39 cellular contexts compared by ENCODE assay signal in genomic region chrX:57652705-57653104, GRCh38. TPM values are rescaled to one million over a fixed set of nuclear protein-coding genes. Genes with fewer than 3 reads are reported as not detected.
"Had no signal": no experiment of that assay in that cellular context is flagged by ENCODE, and none has a peak within 500 bp of the region (broad histone marks: within the 10 kb centered on the region; RNA-seq: fewer than 3 reads in every experiment).

No MANE protein-coding gene starts in this region.

- H3K4me3 ChIP-seq: adrenal gland, ascending aorta, cardiac muscle cell had no signal

- ATAC-seq: activated CD8-positive, alpha-beta T cell treated with anti-CD3 and anti-CD28 coated beads for 36 hours; activated naive CD4-positive, alpha-beta T cell treated with anti-CD3 and anti-CD28 coated beads, Interleukin-2, amount 50 U/mL, for 72 hours; activated T-cell treated with anti-CD3 and anti-CD28 coated beads, Interleukin-2, amount 50 U/mL, for 4 hours; activated T-cell treated with anti-CD3 and anti-CD28 coated beads, Interleukin-2, amount 50 U/mL, for 72 hours; activated T-helper 17 cell treated with anti-CD3 and anti-CD28 coated beads, Interleukin-2, amount 50 U/mL, for 72 hours had no signal

- H3K27ac ChIP-seq: adrenal gland, ascending aorta, cardiac muscle cell, VCaP had no signal

- H3K9me3 Mint-ChIP-seq: activated B cell treated with CpG ODN at 0.5 μM for 24 hours; activated CD4-positive, alpha-beta T cell treated with anti-CD3 and anti-CD28 coated beads, Interleukin-2, amount 10 ng/mL, durations not matched to agents 24 days and 14 days; activated T-cell treated with anti-CD3 and anti-CD28 coated beads, Interleukin-2, amount 50 U/mL, for 4 hours; activated T-cell treated with anti-CD3 and anti-CD28 coated beads, Interleukin-2, amount 50 U/mL, for 72 hours; activated T-helper 1 cell treated with anti-CD3 and anti-CD28 coated beads, Interleukin-12 subunit alpha, Interleukin-12 subunit beta, Interleukin-2, Interleukin-4 antibody, amounts not matched to agents 30 ng/mL and 10 ng/mL and 1 ng/mL, durations not matched to agents 14 hours and 24 hours and 36 hours; activated T-helper 17 cell treated with anti-CD3 and anti-CD28 coated beads, Interleukin-2, amount 50 U/mL, for 72 hours; central memory CD8-positive, alpha-beta T cell; T-helper 1 cell treated with Interleukin-12 subunit alpha and Interleukin-12 subunit beta and Interleukin-4 antibody, amounts not matched to agents 30 μg/mL and 1 μg/mL, for 36 hours had no signal

- H3K4me1 ChIP-seq: adrenal gland, ascending aorta had no signal

- H3K36me3 ChIP-seq: adrenal gland, ascending aorta, cardiac muscle cell had no signal

- DNase-seq: activated B cell treated with CpG ODN at 0.5 μM for 24 hours; activated CD4-positive, alpha-beta memory T cell treated with anti-CD3 and anti-CD28 coated beads for 36 hours; activated CD4-positive, alpha-beta T cell treated with anti-CD3 and anti-CD28 coated beads for 4 hours; activated CD4-positive, alpha-beta T cell treated with anti-CD3 and anti-CD28 coated beads, Interleukin-2, amount 10 ng/mL, durations not matched to agents 24 days and 14 days; activated CD4-positive, alpha-beta T cell treated with anti-CD3 and anti-CD28 coated beads, Interleukin-2, amount 50 U/mL, for 1 hour; activated CD4-positive, alpha-beta T cell treated with anti-CD3 and anti-CD28 coated beads, Interleukin-2, amount 50 U/mL, for 4 hours; activated CD4-positive, CD25-positive, alpha-beta regulatory T cell treated with anti-CD3 and anti-CD28 coated beads, Interleukin-2, amount 50 U/mL, for 72 hours; activated CD8-positive, alpha-beta memory T cell treated with anti-CD3 and anti-CD28 coated beads, Interleukin-2, amount 50 U/mL, for 4 hours; activated CD8-positive, alpha-beta T cell treated with anti-CD3 and anti-CD28 coated beads for 36 hours; activated effector memory CD4-positive, alpha-beta T cell treated with anti-CD3 and anti-CD28 coated beads, Interleukin-2, amount 50 U/mL, for 16 hours; activated gamma-delta T cell treated with Interleukin-2 at 50 U/mL for 16 hours; activated naive CD4-positive, alpha-beta T cell; activated naive CD4-positive, alpha-beta T cell treated with anti-CD3 and anti-CD28 coated beads for 36 hours; activated naive CD4-positive, alpha-beta T cell treated with anti-CD3 and anti-CD28 coated beads, Interleukin-2, amount 50 U/mL, for 16 hours; activated naive CD8-positive, alpha-beta T cell treated with anti-CD3 and anti-CD28 coated beads for 36 hours; activated T-cell treated with anti-CD3 and anti-CD28 coated beads for 4 hours; activated T-cell treated with anti-CD3 and anti-CD28 coated beads, Interleukin-2, amount 50 U/mL, for 1 hour; activated T-cell treated with anti-CD3 and anti-CD28 coated beads, Interleukin-2, amount 50 U/mL, for 4 hours; activated T-cell treated with anti-CD3 and anti-CD28 coated beads, Interleukin-2, amount 50 U/mL, for 72 hours; adrenal gland; amniotic stem cell; caudate nucleus; cerebellar nuclear complex; T-helper 1 cell; T-helper 2 cell; T-helper 9 cell had no signal

- FAIRE-seq: bronchial epithelial cell, TTC549 had no signal

- H3K4me3 Mint-ChIP-seq: activated B cell treated with CpG ODN at 0.5 μM for 24 hours; activated CD4-positive, alpha-beta memory T cell treated with anti-CD3 and anti-CD28 coated beads for 36 hours; activated CD4-positive, alpha-beta T cell treated with anti-CD3 and anti-CD28 coated beads, Interleukin-2, amount 10 ng/mL, durations not matched to agents 24 days and 14 days; activated CD8-positive, alpha-beta T cell treated with anti-CD3 and anti-CD28 coated beads for 36 hours; activated naive CD4-positive, alpha-beta T cell treated with anti-CD3 and anti-CD28 coated beads for 36 hours; activated naive CD8-positive, alpha-beta T cell treated with anti-CD3 and anti-CD28 coated beads for 36 hours; activated T-cell treated with anti-CD3 and anti-CD28 coated beads, Interleukin-2, amount 50 U/mL, for 4 hours; activated T-cell treated with anti-CD3 and anti-CD28 coated beads, Interleukin-2, amount 50 U/mL, for 72 hours; activated T-helper 1 cell treated with anti-CD3 and anti-CD28 coated beads, Interleukin-12 subunit alpha, Interleukin-12 subunit beta, Interleukin-2, Interleukin-4 antibody, amounts not matched to agents 30 ng/mL and 10 ng/mL and 1 ng/mL, durations not matched to agents 14 hours and 24 hours and 36 hours; activated T-helper 17 cell treated with anti-CD3 and anti-CD28 coated beads, Interleukin-2, amount 50 U/mL, for 72 hours; brain; central memory CD8-positive, alpha-beta T cell; T-helper 1 cell treated with Interleukin-12 subunit alpha and Interleukin-12 subunit beta and Interleukin-4 antibody, amounts not matched to agents 30 μg/mL and 1 μg/mL, for 36 hours; T-helper 2 cell treated with Interferon-gamma antibody and Interleukin-4, amounts not matched to agents 5 μg/mL and 100 μg/mL, for 36 hours had no signal

- H3K27me3 Mint-ChIP-seq: activated B cell treated with CpG ODN at 0.5 μM for 24 hours; activated CD4-positive, alpha-beta memory T cell treated with anti-CD3 and anti-CD28 coated beads for 36 hours; activated CD4-positive, alpha-beta T cell treated with anti-CD3 and anti-CD28 coated beads, Interleukin-2, amount 10 ng/mL, durations not matched to agents 24 days and 14 days; activated CD8-positive, alpha-beta T cell treated with anti-CD3 and anti-CD28 coated beads for 36 hours; activated naive CD8-positive, alpha-beta T cell treated with anti-CD3 and anti-CD28 coated beads for 36 hours; activated T-helper 17 cell treated with anti-CD3 and anti-CD28 coated beads, Interleukin-2, amount 50 U/mL, for 72 hours; central memory CD8-positive, alpha-beta T cell had no signal

- H3K27me3 ChIP-seq: adrenal gland, ascending aorta, cardiac muscle cell had no signal

- H3K27ac Mint-ChIP-seq: activated B cell treated with CpG ODN at 0.5 μM for 24 hours; activated CD4-positive, alpha-beta memory T cell treated with anti-CD3 and anti-CD28 coated beads for 36 hours; activated CD4-positive, alpha-beta T cell treated with anti-CD3 and anti-CD28 coated beads, Interleukin-2, amount 10 ng/mL, durations not matched to agents 24 days and 14 days; activated CD8-positive, alpha-beta T cell treated with anti-CD3 and anti-CD28 coated beads for 36 hours; activated naive CD4-positive, alpha-beta T cell treated with anti-CD3 and anti-CD28 coated beads for 36 hours; activated naive CD4-positive, alpha-beta T cell treated with anti-CD3 and anti-CD28 coated beads, Interleukin-2, amount 50 U/mL, for 72 hours; activated naive CD8-positive, alpha-beta T cell treated with anti-CD3 and anti-CD28 coated beads for 36 hours; activated T-cell treated with anti-CD3 and anti-CD28 coated beads, Interleukin-2, amount 50 U/mL, for 72 hours; activated T-helper 1 cell treated with anti-CD3 and anti-CD28 coated beads, Interleukin-12 subunit alpha, Interleukin-12 subunit beta, Interleukin-2, Interleukin-4 antibody, amounts not matched to agents 30 ng/mL and 10 ng/mL and 1 ng/mL, durations not matched to agents 14 hours and 24 hours and 36 hours; activated T-helper 17 cell treated with anti-CD3 and anti-CD28 coated beads, Interleukin-2, amount 50 U/mL, for 72 hours; T-helper 1 cell treated with Interleukin-12 subunit alpha and Interleukin-12 subunit beta and Interleukin-4 antibody, amounts not matched to agents 30 μg/mL and 1 μg/mL, for 36 hours; T-helper 2 cell treated with Interferon-gamma antibody and Interleukin-4, amounts not matched to agents 5 μg/mL and 100 μg/mL, for 36 hours had no signal

- H3K4me1 Mint-ChIP-seq: activated B cell treated with CpG ODN at 0.5 μM for 24 hours; activated CD4-positive, alpha-beta T cell treated with anti-CD3 and anti-CD28 coated beads, Interleukin-2, amount 10 ng/mL, durations not matched to agents 24 days and 14 days; activated naive CD8-positive, alpha-beta T cell treated with anti-CD3 and anti-CD28 coated beads for 36 hours; activated T-helper 17 cell treated with anti-CD3 and anti-CD28 coated beads, Interleukin-2, amount 50 U/mL, for 72 hours; central memory CD8-positive, alpha-beta T cell had no signal

- H3K36me3 Mint-ChIP-seq: activated CD4-positive, alpha-beta memory T cell treated with anti-CD3 and anti-CD28 coated beads for 36 hours; activated naive CD8-positive, alpha-beta T cell treated with anti-CD3 and anti-CD28 coated beads for 36 hours; brain had no signal

RNA-seq across cellular contexts. Expression of gene NLRP2B, which starts 27.4 kb away (rescaled TPM):
- total RNA-seq: activated B cell treated with CpG ODN at 0.5 μM for 24 hours; activated CD4-positive, alpha-beta memory T cell treated with anti-CD3 and anti-CD28 coated beads for 36 hours; activated CD4-positive, alpha-beta T cell treated with anti-CD3 and anti-CD28 coated beads, Interleukin-2, amount 10 ng/mL, durations not matched to agents 24 days and 14 days; activated CD8-positive, alpha-beta memory T cell treated with anti-CD3 and anti-CD28 coated beads for 36 hours; activated CD8-positive, alpha-beta T cell treated with anti-CD3 and anti-CD28 coated beads for 36 hours; activated naive CD4-positive, alpha-beta T cell treated with anti-CD3 and anti-CD28 coated beads for 36 hours; activated naive CD4-positive, alpha-beta T cell treated with anti-CD3 and anti-CD28 coated beads, Interleukin-2, amount 50 U/mL, for 72 hours; activated naive CD8-positive, alpha-beta T cell treated with anti-CD3 and anti-CD28 coated beads for 36 hours; activated T-cell treated with anti-CD3 and anti-CD28 coated beads, Interleukin-2, amount 50 U/mL, for 4 hours; activated T-cell treated with anti-CD3 and anti-CD28 coated beads, Interleukin-2, amount 50 U/mL, for 72 hours; activated T-helper 1 cell treated with anti-CD3 and anti-CD28 coated beads, Interleukin-12 subunit alpha, Interleukin-12 subunit beta, Interleukin-2, Interleukin-4 antibody, amounts not matched to agents 30 ng/mL and 10 ng/mL and 1 ng/mL, durations not matched to agents 14 hours and 24 hours and 36 hours; activated T-helper 17 cell treated with anti-CD3 and anti-CD28 coated beads, Interleukin-2, amount 50 U/mL, for 72 hours; ascending aorta; bronchial epithelial cell; cardiac muscle cell had no signal
- polyA plus RNA-seq: adrenal gland had no signal
